8 cellular contexts compared by ENCODE assay signal in the genomic region with DNA sequence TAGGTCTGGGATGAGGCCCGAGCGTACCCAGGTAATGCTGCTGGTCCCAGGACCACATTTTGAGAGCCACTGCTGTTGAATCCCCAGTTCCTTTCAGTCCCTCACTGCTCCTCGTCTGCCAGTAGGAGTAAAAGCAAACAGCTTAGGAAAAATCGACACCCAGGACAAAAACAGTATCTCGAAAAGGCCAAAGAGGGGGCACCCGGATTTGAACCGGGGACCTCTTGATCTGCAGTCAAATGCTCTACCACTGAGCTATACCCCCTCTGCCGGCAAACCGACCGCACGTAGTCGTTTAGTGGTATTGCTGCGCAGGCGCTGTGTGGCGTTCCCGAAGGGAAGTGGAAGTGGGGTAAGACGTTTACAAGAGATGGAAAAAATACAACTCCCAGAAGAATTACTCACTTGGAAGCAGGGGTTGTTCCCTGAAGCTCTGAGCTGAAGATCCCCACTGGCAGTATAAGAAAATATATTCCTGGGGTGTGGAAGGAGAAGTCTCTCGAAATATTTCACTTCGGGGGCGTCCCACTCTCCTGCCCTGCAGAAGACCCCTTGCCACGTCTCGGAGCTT. TPM values are rescaled to one million over a fixed set of nuclear protein-coding genes. Genes with fewer than 3 reads are reported as not detected.
DNase-seq lines count a peak whose midpoint lies in the region; ATAC-seq and FAIRE-seq lines count a peak whose summit lies in the region.

No MANE protein-coding gene starts in this region.

- H3K27me3 Mint-ChIP-seq in activated CD8-positive, alpha-beta memory T cell treated with anti-CD3 and anti-CD28 coated beads, Interleukin-2, amount 10 ng/mL, durations not matched to agents 7 days and 5 days = peaks cover 25% of the 10 kb centered on the region
- peaks cover 0 to 36% of the 10 kb centered on the region in 2 donors for H3K27me3 Mint-ChIP-seq in effector memory CD8-positive, alpha-beta T cell

- CTCF ChIA-PET in activated CD8-positive, alpha-beta memory T cell treated with anti-CD3 and anti-CD28 coated beads, Interleukin-2, amount 10 ng/mL, durations not matched to agents 7 days and 5 days (lab: Charles Lee) = interaction anchor here (0.8 to 23.8 kb wide), 51 partner anchors 9 to 595 kb away, joined by 3 to 516 read pairs (median 5); partner anchors contain the start of genes ARL5C, FBXO47, LASP1 and PSMB3

- H3K79me2 ChIP-seq in ACC112 (ENCODE audit: control insufficient read depth, insufficient read depth, low read length, unreplicated experiment) = no peaks in the 10 kb centered on the region

- H3K36me3 ChIP-seq in ACC112 (ENCODE audit: insufficient read depth, low read length) = no peaks in the 10 kb centered on the region

- DNase-seq in HTR-8/SVneo (ENCODE audit: insufficient read length, low spot score) = peak; percentile 88
- DNase-seq in NOMO-1 treated with DMSO at 0.1 percent for 48 hours (lab: John Stamatoyannopoulos, UW; ENCODE audit: unreplicated experiment) = peak; percentile 56
- DNase-seq in activated CD8-positive, alpha-beta memory T cell treated with anti-CD3 and anti-CD28 coated beads, Interleukin-2, amount 10 ng/mL, durations not matched to agents 7 days and 5 days = peak; percentile 95
- peak; percentile 90 to 95 (median 92) for DNase-seq in effector memory CD8-positive, alpha-beta T cell
- DNase-seq in medulla oblongata (ENCODE audit: extremely low spot score) = peak; percentile 96
- peak; percentile 90 for DNase-seq in stimulated activated CD4-positive, alpha-beta T cell treated with anti-CD3 and anti-CD28 coated beads, TNF-alpha, amount 100 ng/mL, for 24 hours (ENCODE audit: low read depth in 3 of 3)

- FAIRE-seq in HTR-8/SVneo (lab: Jason Lieb, UNC) = peak; percentile 55

- H3K4me1 ChIP-seq in ACC112 (ENCODE audit: control insufficient read depth, insufficient read depth, low read length, unreplicated experiment) = peaks cover 9% of the 10 kb centered on the region

- H3K9me3 Mint-ChIP-seq in activated CD8-positive, alpha-beta memory T cell treated with anti-CD3 and anti-CD28 coated beads, Interleukin-2, amount 10 ng/mL, durations not matched to agents 7 days and 5 days (ENCODE audit: low read depth) = no peaks in the 10 kb centered on the region
- H3K9me3 Mint-ChIP-seq in effector memory CD8-positive, alpha-beta T cell = peaks cover 0 to 1% of the 10 kb centered on the region in 2 donors

- H3K27me3 ChIP-seq in ACC112 (ENCODE audit: insufficient read depth, low read length) = peaks cover 27% of the 10 kb centered on the region

- H3K4me1 Mint-ChIP-seq in activated CD8-positive, alpha-beta memory T cell treated with anti-CD3 and anti-CD28 coated beads, Interleukin-2, amount 10 ng/mL, durations not matched to agents 7 days and 5 days = peaks cover 30% of the 10 kb centered on the region
- H3K4me1 Mint-ChIP-seq in effector memory CD8-positive, alpha-beta T cell (ENCODE audit: low read depth in 2 of 2) = peaks cover 39 to 41% of the 10 kb centered on the region in 2 donors

- H3K4me3 ChIP-seq in ACC112 (ENCODE audit: low read depth, low read length) = peak overlapping the region; percentile 96

- ATAC-seq in GM19023 (IDR thresholded peaks at IDR 0.05; ENCODE audit: unreplicated experiment) = peak; percentile 40
- peak; percentile 58 for ATAC-seq in activated CD8-positive, alpha-beta memory T cell treated with anti-CD3 and anti-CD28 coated beads, Interleukin-2, amount 10 ng/mL, durations not matched to agents 7 days and 5 days
- ATAC-seq in effector memory CD8-positive, alpha-beta T cell (replicated peaks) = peak; percentile 63

- no peaks in the 10 kb centered on the region for H3K36me3 Mint-ChIP-seq in activated CD8-positive, alpha-beta memory T cell treated with anti-CD3 and anti-CD28 coated beads, Interleukin-2, amount 10 ng/mL, durations not matched to agents 7 days and 5 days
- H3K36me3 Mint-ChIP-seq in effector memory CD8-positive, alpha-beta T cell (ENCODE audit: insufficient read depth) = peaks cover 49% of the 10 kb centered on the region

- peak overlapping the region; percentile 57 for H3K27ac ChIP-seq in ACC112 (ENCODE audit: low read depth, low read length)

- peak overlapping the region; percentile 99 for H2AFZ ChIP-seq in ACC112 (ENCODE audit: low read length, unreplicated experiment)

- H3K27ac Mint-ChIP-seq in activated CD8-positive, alpha-beta memory T cell treated with anti-CD3 and anti-CD28 coated beads, Interleukin-2, amount 10 ng/mL, durations not matched to agents 7 days and 5 days = peak overlapping the region; percentile 87
- H3K27ac Mint-ChIP-seq in effector memory CD8-positive, alpha-beta T cell = peak overlapping the region; percentile 100

- H3K4me3 Mint-ChIP-seq in activated CD8-positive, alpha-beta memory T cell treated with anti-CD3 and anti-CD28 coated beads, Interleukin-2, amount 10 ng/mL, durations not matched to agents 7 days and 5 days = peak overlapping the region; percentile 82
- H3K4me3 Mint-ChIP-seq in effector memory CD8-positive, alpha-beta T cell = peak overlapping the region; percentile 99 to 100

RNA-seq across cellular contexts. Expression of gene PLXDC1, which starts 2.2 kb away (rescaled TPM):
- total RNA-seq in activated CD8-positive, alpha-beta memory T cell treated with anti-CD3 and anti-CD28 coated beads, Interleukin-2, amount 10 ng/mL, durations not matched to agents 7 days and 5 days = 1 to 10 TPM; 1.2 to 9.0 TPM

RNA-seq across cellular contexts. Expression of gene ARL5C, which starts 12.3 kb away (rescaled TPM):
- under 1 TPM in 1 of 2 experiments, not detected in 1; 0.35 TPM for total RNA-seq in activated CD8-positive, alpha-beta memory T cell treated with anti-CD3 and anti-CD28 coated beads, Interleukin-2, amount 10 ng/mL, durations not matched to agents 7 days and 5 days

RNA-seq across cellular contexts. Expression of gene CACNB1, which starts 43.8 kb away (rescaled TPM):
- 10 to 100 TPM; 21.0 to 32.9 TPM for total RNA-seq in activated CD8-positive, alpha-beta memory T cell treated with anti-CD3 and anti-CD28 coated beads, Interleukin-2, amount 10 ng/mL, durations not matched to agents 7 days and 5 days

RNA-seq across cellular contexts. Expression of gene RPL19, which starts 46.5 kb away (rescaled TPM):
- 1,000 to 10,000 TPM; 1,859 to 1,928 TPM for total RNA-seq in activated CD8-positive, alpha-beta memory T cell treated with anti-CD3 and anti-CD28 coated beads, Interleukin-2, amount 10 ng/mL, durations not matched to agents 7 days and 5 days

Comparison
In these comparisons a context has a peak if more than half of its experiments do, and no peak if none do; other contexts are left out.
1. Peak in every context shown above with its lines: DNase-seq, ATAC-seq, H3K4me3 ChIP-seq and H3K27ac ChIP-seq.